31 cellular contexts compared by ENCODE assay signal in the genomic region with DNA sequence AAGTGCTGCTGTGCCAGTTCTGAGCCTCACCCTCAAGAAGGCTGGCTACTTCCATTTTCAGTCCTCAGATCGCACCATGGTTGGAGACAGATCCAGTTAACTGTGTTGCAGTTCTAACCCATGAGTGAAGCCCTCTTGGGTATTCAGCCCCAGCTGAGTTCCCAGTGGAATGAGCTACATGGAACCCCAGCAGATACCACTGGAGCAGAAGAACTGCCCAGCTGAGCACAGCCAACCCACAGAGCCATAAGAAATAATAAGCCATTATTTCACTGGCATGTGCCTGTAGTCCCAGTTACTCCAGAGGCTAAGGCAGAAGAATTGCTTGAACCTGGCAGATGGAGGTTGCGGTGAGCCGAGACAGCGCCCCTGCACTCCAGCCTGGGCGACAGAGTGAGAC. TPM values are rescaled to one million over a fixed set of nuclear protein-coding genes. Genes with fewer than 3 reads are reported as not detected.
"Had no signal": no experiment of that assay in that cellular context is flagged by ENCODE, and none has a peak within 500 bp of the region (broad histone marks: within the 10 kb centered on the region; RNA-seq: fewer than 3 reads in every experiment).

No MANE protein-coding gene starts in this region.

- H3K9me3 Mint-ChIP-seq: nephron; stimulated activated naive CD8-positive, alpha-beta T cell treated with anti-CD3 and anti-CD28 coated beads, Interleukin-15, amount 100 ng/mL, for 72 hours had no signal

- H3K27me3 Mint-ChIP-seq: dendritic cell treated with granulocyte-macrophage colony-stimulating factor and Interleukin-4, amounts not matched to agents 40 ng/mL and 50 ng/mL, for 4 days; stimulated activated naive CD8-positive, alpha-beta T cell treated with anti-CD3 and anti-CD28 coated beads, Interleukin-15, amount 100 ng/mL, for 72 hours had no signal

- H3K9ac ChIP-seq: neural progenitor cell, parathyroid adenoma had no signal

- ATAC-seq: foreskin keratinocyte; gastroesophageal sphincter; heart right ventricle; left cardiac atrium; lower lobe of right lung; naive thymus-derived CD4-positive, alpha-beta T cell; stimulated activated naive CD8-positive, alpha-beta T cell treated with anti-CD3 and anti-CD28 coated beads, Interleukin-15, amount 100 ng/mL, for 72 hours had no signal

- FAIRE-seq: colon, endothelial cell of umbilical vein, islet of Langerhans, urothelium cell line had no signal

- H3K4me1 ChIP-seq: parathyroid adenoma, prostate gland had no signal

- H3K36me3 Mint-ChIP-seq: naive thymus-derived CD4-positive, alpha-beta T cell had no signal

- H2AFZ ChIP-seq: neural progenitor cell, parathyroid adenoma had no signal

- H3K27ac ChIP-seq: esophagus muscularis mucosa, foreskin keratinocyte, gastroesophageal sphincter, heart right ventricle, left ventricle myocardium inferior, lower lobe of right lung, neural progenitor cell, parathyroid adenoma, prostate gland, right atrium auricular region, skin epidermis, suprapubic skin, thyroid gland, upper lobe of left lung had no signal

- H3K27me3 ChIP-seq: esophagus muscularis mucosa, foreskin keratinocyte, gastroesophageal sphincter, heart right ventricle, neural progenitor cell, right atrium auricular region, suprapubic skin, thyroid gland, upper lobe of left lung had no signal

- H3K27ac Mint-ChIP-seq: dendritic cell treated with granulocyte-macrophage colony-stimulating factor and Interleukin-4, amounts not matched to agents 40 ng/mL and 50 ng/mL, for 4 days; naive thymus-derived CD4-positive, alpha-beta T cell; neural progenitor cell; stimulated activated naive CD8-positive, alpha-beta T cell treated with anti-CD3 and anti-CD28 coated beads, Interleukin-15, amount 100 ng/mL, for 72 hours had no signal

- H3K36me3 ChIP-seq: neural progenitor cell, prostate gland, suprapubic skin had no signal

- DNase-seq: central memory CD4-positive, alpha-beta T cell; effector memory CD4-positive, alpha-beta T cell; foreskin keratinocyte; glutamatergic neuron; heart right ventricle; hippocampal formation; left cardiac atrium; left ventricle myocardium inferior; lower lobe of right lung; midbrain; naive thymus-derived CD4-positive, alpha-beta T cell; stimulated activated CD4-positive, alpha-beta T cell treated with anti-CD3 and anti-CD28 coated beads, Interleukin-15, amount 100 ng/mL, for 24 hours; stimulated activated CD4-positive, alpha-beta T cell treated with anti-CD3 and anti-CD28 coated beads, Interleukin-2, amount 100 ng/mL, for 48 hours; stimulated activated naive CD4-positive, alpha-beta T cell; stimulated activated naive CD8-positive, alpha-beta T cell treated with anti-CD3 and anti-CD28 coated beads, Interleukin-15, amount 100 ng/mL, for 72 hours; thyroid gland had no signal

- H3K4me2 ChIP-seq: neural progenitor cell had no signal

- H3K9me3 ChIP-seq: lower lobe of right lung, prostate gland, suprapubic skin, thyroid gland had no signal

- H3K4me3 ChIP-seq: esophagus muscularis mucosa, gastroesophageal sphincter, heart right ventricle, left ventricle myocardium inferior, lower lobe of right lung, neural progenitor cell, prostate gland, right atrium auricular region, skin epidermis, suprapubic skin, thyroid gland, upper lobe of left lung had no signal

- H3K4me3 Mint-ChIP-seq: dendritic cell treated with granulocyte-macrophage colony-stimulating factor and Interleukin-4, amounts not matched to agents 40 ng/mL and 50 ng/mL, for 4 days; naive thymus-derived CD4-positive, alpha-beta T cell; nephron; neural progenitor cell; stimulated activated naive CD8-positive, alpha-beta T cell treated with anti-CD3 and anti-CD28 coated beads, Interleukin-15, amount 100 ng/mL, for 72 hours had no signal

- H3K4me1 Mint-ChIP-seq: naive thymus-derived CD4-positive, alpha-beta T cell; stimulated activated naive CD8-positive, alpha-beta T cell treated with anti-CD3 and anti-CD28 coated beads, Interleukin-15, amount 100 ng/mL, for 72 hours had no signal

RNA-seq across cellular contexts. Expression of gene LATS2, which starts 59.9 kb away (rescaled TPM):
- polyA plus RNA-seq: naive thymus-derived CD4-positive, alpha-beta T cell had no signal
